6 cellular contexts compared by ENCODE assay signal in the genomic region with DNA sequence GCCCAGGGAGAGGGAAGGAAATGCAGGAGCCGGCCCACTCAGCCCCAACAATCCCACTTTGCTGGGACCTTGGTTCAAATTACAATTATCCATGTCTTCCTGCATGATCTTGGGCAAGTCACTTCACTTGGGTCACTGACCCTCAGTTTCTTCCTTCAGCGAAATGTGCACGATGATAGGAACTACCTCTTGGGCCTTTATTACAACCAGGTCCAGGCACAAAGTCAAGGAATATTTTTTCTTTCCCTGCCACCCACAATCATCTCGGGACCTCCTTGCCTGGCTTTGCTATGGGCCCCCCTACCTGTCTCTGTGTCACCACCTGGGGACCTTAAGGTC. TPM values are rescaled to one million over a fixed set of nuclear protein-coding genes. Genes with fewer than 3 reads are reported as not detected.
A peak's percentile ranks its signal among the peaks of the same experiment; 100 is the strongest.
DNase-seq lines count a peak whose midpoint lies in the region; ATAC-seq and TF ChIP-seq lines count a peak whose summit lies in the region.

No MANE protein-coding gene starts in this region.

- POLR2A ChIA-PET in CD8-positive, alpha-beta T cell (lab: Charles Lee) = interaction anchor here (1.0 kb wide), 1 partner anchor 13 kb away, joined by 3 read pairs; no protein-coding TSS in a partner anchor

- no peaks in the 10 kb centered on the region for H3K9me3 Mint-ChIP-seq in CD8-positive, alpha-beta T cell

- peak overlapping the region; percentile 75 for H3K4me3 ChIP-seq in CD8-positive, alpha-beta T cell (ENCODE audit: low read depth, low read length)
- H3K4me3 ChIP-seq in adipocyte (ENCODE audit: low read length) = peak overlapping the region; percentile 83
- peak overlapping the region; percentile 72 to 84 for H3K4me3 ChIP-seq in muscle layer of duodenum (ENCODE audit: low read depth in 1 of 2, low read length in 2 of 2)

- peak overlapping the region; percentile 89 for H3K9ac ChIP-seq in adipocyte (ENCODE audit: low read length)

- peak overlapping the region; percentile 59 for H3K4me3 Mint-ChIP-seq in CD8-positive, alpha-beta T cell

- TF ChIP-seq CTCF in CD8-positive, alpha-beta T cell (IDR thresholded peaks at IDR 0.05) = no peak

- no peak for DNase-seq in CD8-positive, alpha-beta T cell
- DNase-seq in adipocyte (ENCODE audit: low read depth) (no peak), cerebellar cortex (ENCODE audit: low spot score) (no peak), HUDEP-2 (lab: John Stamatoyannopoulos, UW; ENCODE audit: unreplicated experiment in 76 of 76) (no peak)
- no peak for DNase-seq in activated CD4-positive, alpha-beta T cell treated with anti-CD3 and anti-CD28 coated beads, Interleukin-2, amount 50 U/mL, for 1 hour

- no peaks in the 10 kb centered on the region for H3K36me3 ChIP-seq in CD8-positive, alpha-beta T cell (ENCODE audit: insufficient read depth, low read length)
- H3K36me3 ChIP-seq in adipocyte (ENCODE audit: control insufficient read depth, insufficient read depth, low read length, severe bottlenecking) = peaks cover 19% of the 10 kb centered on the region
- peaks cover 0 to 4% of the 10 kb centered on the region in 2 donors for H3K36me3 ChIP-seq in muscle layer of duodenum (ENCODE audit: control insufficient read depth in 1 of 2, insufficient read depth in 2 of 2, low read length in 2 of 2)

- ATAC-seq in CD8-positive, alpha-beta T cell = no peak

- CTCF ChIA-PET in CD8-positive, alpha-beta T cell (lab: Charles Lee) = no interaction called here

- peaks cover 16% of the 10 kb centered on the region for H3K4me1 Mint-ChIP-seq in CD8-positive, alpha-beta T cell (ENCODE audit: low read depth)

- H3K27ac ChIP-seq in CD8-positive, alpha-beta T cell (ENCODE audit: low read depth, low read length) = no peak overlapping the region
- no peak overlapping the region for H3K27ac ChIP-seq in muscle layer of duodenum (ENCODE audit: low read length)

- H3K27ac Mint-ChIP-seq in CD8-positive, alpha-beta T cell = no peak overlapping the region

- H3K4me1 ChIP-seq in CD8-positive, alpha-beta T cell (ENCODE audit: insufficient read depth, low read length) = peaks cover 17% of the 10 kb centered on the region
- H3K4me1 ChIP-seq in adipocyte (ENCODE audit: control insufficient read depth, insufficient read depth, low read length) = peaks cover 25% of the 10 kb centered on the region
- H3K4me1 ChIP-seq in muscle layer of duodenum (ENCODE audit: control insufficient read depth in 1 of 2, insufficient read depth in 2 of 2, low read length in 2 of 2) = peaks cover 0 to 17% of the 10 kb centered on the region in 2 donors

- no peaks in the 10 kb centered on the region for H3K36me3 Mint-ChIP-seq in CD8-positive, alpha-beta T cell

- intact Hi-C loops in CD8-positive, alpha-beta T cell (cut with DNase I, micrococcal nuclease) = no loop called here

- no peaks in the 10 kb centered on the region for H3K9me3 ChIP-seq in CD8-positive, alpha-beta T cell (ENCODE audit: low read length)
- H3K9me3 ChIP-seq in adipocyte (ENCODE audit: control insufficient read depth, low read length) (no peaks in the 10 kb centered on the region), muscle layer of duodenum (ENCODE audit: control insufficient read depth in 1 of 2, low read length in 2 of 2) (no peaks in the 10 kb centered on the region)

- peaks cover 20% of the 10 kb centered on the region for H3K27me3 Mint-ChIP-seq in CD8-positive, alpha-beta T cell (ENCODE audit: low read depth)

- no peaks in the 10 kb centered on the region for H3K27me3 ChIP-seq in CD8-positive, alpha-beta T cell (ENCODE audit: insufficient read depth, low read length)
- no peaks in the 10 kb centered on the region for H3K27me3 ChIP-seq in adipocyte (replicated peaks; ENCODE audit: control insufficient read depth, insufficient read depth, low read length)
- H3K27me3 ChIP-seq in muscle layer of duodenum (ENCODE audit: low read depth, low read length) = no peaks in the 10 kb centered on the region

RNA-seq across cellular contexts. Expression of a gene that starts 0.4 kb away (rescaled TPM):
- not detected for total RNA-seq in CD8-positive, alpha-beta T cell

RNA-seq across cellular contexts. Expression of a gene that starts 21.2 kb away (rescaled TPM):
- total RNA-seq in CD8-positive, alpha-beta T cell = 10 to 100 TPM; 52.8 to 64.2 TPM

RNA-seq across cellular contexts. Expression of a gene that starts 21.3 kb away (rescaled TPM):
- 1 to 10 TPM; 1.6 to 1.7 TPM for total RNA-seq in CD8-positive, alpha-beta T cell

RNA-seq across cellular contexts. Expression of a gene that starts 22.2 kb away (rescaled TPM):
- 100 to 1,000 TPM; 112 to 118 TPM for total RNA-seq in CD8-positive, alpha-beta T cell

RNA-seq across cellular contexts. Expression of a gene that starts 24.9 kb away (rescaled TPM):
- total RNA-seq in CD8-positive, alpha-beta T cell = under 1 TPM in 1 of 2 experiments, not detected in 1; 0.64 TPM
